27 cellular contexts compared by ENCODE assay signal in the genomic region with DNA sequence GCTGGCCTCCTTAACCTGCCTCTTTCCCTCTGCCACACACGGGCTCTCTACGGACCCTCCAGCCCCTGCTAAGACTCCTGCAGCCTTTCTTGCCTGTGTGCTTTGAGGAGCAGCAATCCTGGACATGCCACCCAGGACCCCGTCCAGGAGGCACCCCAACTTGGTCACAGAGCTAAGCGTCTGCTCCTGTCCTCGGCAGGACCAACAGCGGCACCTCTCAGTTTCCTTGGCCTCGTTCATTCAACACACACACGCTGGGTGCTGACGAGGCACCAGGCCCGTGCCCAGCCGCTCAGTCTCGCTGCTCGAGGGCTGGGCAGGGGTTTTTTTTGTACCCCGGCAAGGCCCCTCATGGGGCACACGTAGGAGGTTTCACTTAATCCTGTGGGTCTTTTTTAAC. TPM values are rescaled to one million over a fixed set of nuclear protein-coding genes. Genes with fewer than 3 reads are reported as not detected.
DNase-seq lines count a peak whose midpoint lies in the region; ATAC-seq, FAIRE-seq and TF ChIP-seq lines count a peak whose summit lies in the region.
"Had no signal": no experiment of that assay in that cellular context is flagged by ENCODE, and none has a peak within 500 bp of the region (broad histone marks: within the 10 kb centered on the region; RNA-seq: fewer than 3 reads in every experiment).

No MANE protein-coding gene starts in this region.

- no peak overlapping the region for H3K4me3 ChIP-seq in NT2/D1 (ENCODE audit: insufficient read length, low read depth)
- H3K4me3 ChIP-seq in H1 (ENCODE audit: extremely low read depth in 1 of 4, insufficient read depth in 2 of 4, low read depth in 3 of 4, low read length in 4 of 4), result no peak overlapping the region
- no peak overlapping the region for H3K4me3 ChIP-seq in upper lobe of right lung
- H3K4me3 ChIP-seq: K562, PC-9, suprapubic skin, upper lobe of left lung had no signal

- H2BK5ac ChIP-seq in H1 (ENCODE audit: low read depth, low read length), result no peak overlapping the region

- peaks cover 68% of the 10 kb centered on the region for H3K4me1 Mint-ChIP-seq in nephron

- H3K4ac ChIP-seq in H1 (replicated peaks; ENCODE audit: insufficient read length, low read depth, low read length), result no peak overlapping the region

- TF ChIP-seq CTCF in H1 (IDR thresholded peaks at IDR 0.05; ENCODE audit: control extremely low read depth in 1 of 3, insufficient read depth in 1 of 3, low read depth in 1 of 3, low read length in 3 of 3), result no peak
- TF ChIP-seq CTCF in nephron (IDR thresholded peaks at IDR 0.05; ENCODE audit: unreplicated experiment in 3 of 3), result no peak
- TF ChIP-seq CTCF in upper lobe of right lung (IDR thresholded peaks at IDR 0.05), result no peak

- H2BK20ac ChIP-seq in H1 (ENCODE audit: low read length), result no peak overlapping the region

- no peak for TF ChIP-seq EP300 in H1 (IDR thresholded peaks at IDR 0.05; ENCODE audit: borderline replicate concordance in 1 of 2, low read depth in 2 of 2, low read length in 2 of 2)

- no peak overlapping the region for H3K56ac ChIP-seq in H1 (replicated peaks; ENCODE audit: insufficient read length, low read depth, low read length)

- POLR2A ChIA-PET in H1 (lab: Charles Lee; ENCODE audit: partially characterized antibody), result no interaction called here

- no peaks in the 10 kb centered on the region for H3K79me1 ChIP-seq in H1 (ENCODE audit: low read depth, low read length)

- no peak for TF ChIP-seq POLR2A in H1 (IDR thresholded peaks at IDR 0.05; ENCODE audit: control extremely low read depth in 1 of 2, low read depth in 2 of 2, low read length in 2 of 2)

- H3K9me3 Mint-ChIP-seq in nephron, result no peaks in the 10 kb centered on the region
- H3K9me3 Mint-ChIP-seq: activated CD8-positive, alpha-beta T cell treated with anti-CD3 and anti-CD28 coated beads for 36 hours; activated naive CD4-positive, alpha-beta T cell treated with anti-CD3 and anti-CD28 coated beads, Interleukin-2, amount 10 ng/mL, durations not matched to agents 7 days and 5 days; activated T-helper 1 cell treated with anti-CD3 and anti-CD28 coated beads, Interleukin-12 subunit alpha, Interleukin-12 subunit beta, Interleukin-2, Interleukin-4 antibody, amounts not matched to agents 30 ng/mL and 10 ng/mL and 1 ng/mL, durations not matched to agents 14 hours and 24 hours and 36 hours; immature natural killer cell; T-helper 2 cell treated with Interferon-gamma antibody and Interleukin-4, amounts not matched to agents 5 μg/mL and 100 μg/mL, for 36 hours had no signal

- no peak overlapping the region for H2BK15ac ChIP-seq in H1 (ENCODE audit: low read length)

- H2AK5ac ChIP-seq in H1 (ENCODE audit: low read depth, low read length), result no peak overlapping the region

- H3K27ac ChIP-seq in H1 (ENCODE audit: low read depth, low read length), result no peak overlapping the region
- H3K27ac ChIP-seq in upper lobe of right lung, result no peak overlapping the region
- H3K27ac ChIP-seq: C4-2B, PC-9, suprapubic skin had no signal

- H4K20me1 ChIP-seq in H1 (replicated peaks in 1 of 2; ENCODE audit: control insufficient read depth in 1 of 2, insufficient read depth in 2 of 2, low read length in 2 of 2), result no peaks in the 10 kb centered on the region

- H3K4me1 ChIP-seq in NT2/D1 (ENCODE audit: insufficient read depth, insufficient read length) (peaks cover 9% of the 10 kb centered on the region), H1 (replicated peaks in 1 of 4; ENCODE audit: control insufficient read depth in 3 of 4, insufficient read depth in 4 of 4, low read length in 3 of 4) (peaks cover 6 to 28% (median 20%) of the 10 kb centered on the region in 4 experiments), upper lobe of right lung (peaks cover 46% of the 10 kb centered on the region)

- H3K23ac ChIP-seq in H1 (ENCODE audit: insufficient read length), result no peak overlapping the region

- DNase-seq in NT2/D1 (ENCODE audit: low read depth, low spot score) (no peak), H1 (ENCODE audit: low read depth in 1 of 2, low spot score in 2 of 2) (no peak), upper lobe of right lung (peak; percentile 61), NOMO-1 (lab: John Stamatoyannopoulos, UW; ENCODE audit: unreplicated experiment in 2 of 2) (no peak)
- no peak for DNase-seq in stimulated activated CD4-positive, alpha-beta T cell treated with anti-CD3 and anti-CD28 coated beads, Interleukin-4, amount 100 ng/mL, for 24 hours
- DNase-seq: activated CD8-positive, alpha-beta memory T cell treated with anti-CD3 and anti-CD28 coated beads, Interleukin-2, amount 50 U/mL, for 48 hours; activated CD8-positive, alpha-beta T cell treated with anti-CD3 and anti-CD28 coated beads for 36 hours; activated naive CD4-positive, alpha-beta T cell treated with anti-CD3 and anti-CD28 coated beads, Interleukin-2, amount 10 ng/mL, durations not matched to agents 7 days and 5 days; immature natural killer cell; mesendoderm; NCI-H1105 treated with DMSO at 0.1 percent for 48 hours; NCI-H2081; NCI-H2227 treated with DMSO at 0.1 percent for 48 hours; NCI-H526; PC-9; SIG-M5; stimulated activated naive CD4-positive, alpha-beta T cell; upper lobe of left lung had no signal

- H2AFZ ChIP-seq in H1 (ENCODE audit: low read length), result no peak overlapping the region
- H2AFZ ChIP-seq: PC-9 had no signal

- H3K9ac ChIP-seq in NT2/D1 (ENCODE audit: insufficient read length, low read depth) (peak overlapping the region; percentile 5), H1 (replicated peaks in 1 of 4; ENCODE audit: extremely low read depth in 1 of 4, low read depth in 3 of 4, low read length in 3 of 4) (no peak overlapping the region)

- peak overlapping the region; percentile 45 to 88 (median 79) for H3K27ac Mint-ChIP-seq in nephron
- H3K27ac Mint-ChIP-seq: activated CD8-positive, alpha-beta T cell treated with anti-CD3 and anti-CD28 coated beads for 36 hours; activated T-helper 1 cell treated with anti-CD3 and anti-CD28 coated beads, Interleukin-12 subunit alpha, Interleukin-12 subunit beta, Interleukin-2, Interleukin-4 antibody, amounts not matched to agents 30 ng/mL and 10 ng/mL and 1 ng/mL, durations not matched to agents 14 hours and 24 hours and 36 hours; immature natural killer cell; T-helper 2 cell treated with Interferon-gamma antibody and Interleukin-4, amounts not matched to agents 5 μg/mL and 100 μg/mL, for 36 hours had no signal

- FAIRE-seq in H1 (lab: Jason Lieb, UNC), result no peak
- FAIRE-seq: G401.6, K562 had no signal

- CTCF ChIA-PET in H1 (lab: Charles Lee; ENCODE audit: partially characterized antibody), result interaction anchor here (0.7 to 1.0 kb wide), 3 partner anchors 11 to 27 kb away, joined by 3 read pairs; no protein-coding TSS in a partner anchor

- H3K9me3 ChIP-seq in NT2/D1 (ENCODE audit: insufficient read depth, low read length) (no peaks in the 10 kb centered on the region), H1 (ENCODE audit: insufficient read depth in 2 of 2, low read depth in 1 of 2, low read length in 1 of 2) (no peaks in the 10 kb centered on the region), upper lobe of right lung (no peaks in the 10 kb centered on the region)
- H3K9me3 ChIP-seq: adrenal gland, suprapubic skin, upper lobe of left lung had no signal

- no peaks in the 10 kb centered on the region for H3K36me3 Mint-ChIP-seq in nephron (ENCODE audit: low read depth)
- H3K36me3 Mint-ChIP-seq: activated naive CD4-positive, alpha-beta T cell treated with anti-CD3 and anti-CD28 coated beads, Interleukin-2, amount 10 ng/mL, durations not matched to agents 7 days and 5 days had no signal

- intact Hi-C loops in upper lobe of right lung (cut with DNase I), result no loop called here

- peak overlapping the region; percentile 17 for H4K91ac ChIP-seq in H1 (replicated peaks; ENCODE audit: insufficient read length, low read length)

- no peaks in the 10 kb centered on the region for H3K23me2 ChIP-seq in H1 (ENCODE audit: low read depth, low read length)

- no peak overlapping the region for H2BK120ac ChIP-seq in H1 (replicated peaks; ENCODE audit: low read depth, low read length)

- no peak overlapping the region for H3K14ac ChIP-seq in H1 (ENCODE audit: insufficient read length)

- H3K36me3 ChIP-seq in NT2/D1 (ENCODE audit: insufficient read depth, insufficient read length, low read length) (no peaks in the 10 kb centered on the region), H1 (ENCODE audit: control insufficient read depth in 2 of 4, insufficient read depth in 4 of 4, low read length in 3 of 4) (no peaks in the 10 kb centered on the region), upper lobe of right lung (no peaks in the 10 kb centered on the region)
- H3K36me3 ChIP-seq: adrenal gland, suprapubic skin, upper lobe of left lung had no signal

- 91% methylated on average over 15 of the region's 15 CpGs; no CpG with 5 or more reads in 1 of the 2 experiments for WGBS in H1 (ENCODE audit: extremely low coverage in 1 of 2, insufficient coverage in 1 of 2, insufficient read length in 1 of 2, insufficient replicate concordance in 2 of 2, low coverage in 1 of 2, low lambda C conversion rate in 2 of 2, missing lambda C conversion rate in 1 of 2), 2 experiments

- no peak for ATAC-seq in upper lobe of right lung
- no peak for ATAC-seq in HG02884 (IDR thresholded peaks at IDR 0.05; ENCODE audit: unreplicated experiment)
- ATAC-seq: activated CD8-positive, alpha-beta T cell treated with anti-CD3 and anti-CD28 coated beads for 36 hours; K562 had no signal

- H4K5ac ChIP-seq in H1 (ENCODE audit: insufficient read length, low read depth, low read length), result no peak overlapping the region

- TF ChIP-seq RAD21 in H1 (IDR thresholded peaks at IDR 0.05 in 1 of 2, conservative IDR thresholded peaks at IDR 0.05 in 1 of 2; ENCODE audit: low read depth in 2 of 2, low read length in 2 of 2), result no peak

- H2BK12ac ChIP-seq in H1 (ENCODE audit: low read depth, low read length), result no peak overlapping the region

- no peaks in the 10 kb centered on the region for H3K79me2 ChIP-seq in H1 (ENCODE audit: control insufficient read depth in 1 of 2, insufficient read depth in 2 of 2, low read length in 2 of 2)

- H3K27me3 Mint-ChIP-seq in nephron (ENCODE audit: low read depth), result peaks cover 19% of the 10 kb centered on the region
- H3K27me3 Mint-ChIP-seq: activated CD8-positive, alpha-beta T cell treated with anti-CD3 and anti-CD28 coated beads for 36 hours had no signal

- H3K4me2 ChIP-seq in H1 (ENCODE audit: insufficient read depth in 1 of 2, low read depth in 2 of 2, low read length in 2 of 2), result no peak overlapping the region
- H3K4me2 ChIP-seq: PC-9 had no signal

- H3K27me3 ChIP-seq in NT2/D1 (ENCODE audit: insufficient read depth, insufficient read length) (no peaks in the 10 kb centered on the region), H1 (replicated peaks in 1 of 4; ENCODE audit: control insufficient read depth in 3 of 4, extremely low read depth in 1 of 4, insufficient read depth in 3 of 4, low read length in 3 of 4) (no peaks in the 10 kb centered on the region), upper lobe of right lung (no peaks in the 10 kb centered on the region)
- H3K27me3 ChIP-seq: adrenal gland, suprapubic skin, upper lobe of left lung had no signal

- H4K8ac ChIP-seq in H1 (ENCODE audit: extremely low read depth, insufficient read depth, low read length), result peak overlapping the region; percentile 28; the same call in 1 of the 2 replicates

- H3K18ac ChIP-seq in H1 (ENCODE audit: extremely low read depth, low read length), result no peak overlapping the region

- H3K4me3 Mint-ChIP-seq in nephron, result peak overlapping the region in 1 of 3 experiments; percentile 2
- H3K4me3 Mint-ChIP-seq: activated CD8-positive, alpha-beta T cell treated with anti-CD3 and anti-CD28 coated beads for 36 hours; activated naive CD4-positive, alpha-beta T cell treated with anti-CD3 and anti-CD28 coated beads, Interleukin-2, amount 10 ng/mL, durations not matched to agents 7 days and 5 days; activated T-helper 1 cell treated with anti-CD3 and anti-CD28 coated beads, Interleukin-12 subunit alpha, Interleukin-12 subunit beta, Interleukin-2, Interleukin-4 antibody, amounts not matched to agents 30 ng/mL and 10 ng/mL and 1 ng/mL, durations not matched to agents 14 hours and 24 hours and 36 hours; T-helper 2 cell treated with Interferon-gamma antibody and Interleukin-4, amounts not matched to agents 5 μg/mL and 100 μg/mL, for 36 hours had no signal

RNA-seq across cellular contexts. Expression of gene RPH3AL, which starts 15.2 kb away (rescaled TPM):
- 5.6 and 6.1 TPM in 2 replicates for total RNA-seq in H1 (2021; fragmentation: NEBNext Ultra II Directional; extraction: Animal tissue kit (Norgen Biotek cat#: 25700))
- 5.8 and 10.7 TPM in 2 replicates for polyA plus RNA-seq in H1 (2011; rRNA removed)
- polyA plus RNA-seq in H1 (2011; cell fraction: cytosol; rRNA removed), result 6.1 TPM
- polyA plus RNA-seq in H1 (2011; cell fraction: nucleus; rRNA removed), result 8.3 TPM
- polyA plus RNA-seq in H1 (2012, experiment 1 of 2), result 4.1 to 6.5 TPM (median 4.9 TPM) in 4 replicates
- 6.6 TPM for polyA plus RNA-seq in H1 (2012, experiment 2 of 2)
- polyA plus RNA-seq in H1 (2013, experiment 1 of 2), result 3.9 TPM
- 4.0 TPM for polyA plus RNA-seq in H1 (2013, experiment 2 of 2)
- 2.3 and 2.7 TPM in 2 replicates for polyA minus RNA-seq in H1 (2011; rRNA and poly(A)+ RNA removed)
- 4.3 TPM for polyA minus RNA-seq in H1 (2011; cell fraction: cytosol; rRNA and poly(A)+ RNA removed)
- 9.9 TPM for polyA minus RNA-seq in H1 (2011; cell fraction: nucleus; rRNA and poly(A)+ RNA removed)
- total RNA-seq in upper lobe of right lung, result 33.3 TPM
